Comparison of ENCODE assay signal across 1 cellular context in genomic region chr1:42214447-42214871, GRCh38.
TF ChIP-seq lines count a peak whose summit lies in the region.

No MANE protein-coding gene starts in this region.

TF ChIP-seq in HepG2, 621 proteins besides CTCF, POLR2A, EP300 and RAD21 (continued from another document and continues in another):
- TF ChIP-seq ARID4A (CRISPR knock-in tag; IDR thresholded peaks at IDR 0.05; ENCODE audit: borderline replicate concordance) (peak; percentile 43; the same call in 1 of the 2 replicates), ZSCAN21 (CRISPR knock-in tag; IDR thresholded peaks at IDR 0.05; ENCODE audit: borderline replicate concordance) (no peak), ZNF557 (CRISPR knock-in tag; IDR thresholded peaks at IDR 0.05) (no peak), ZIK1 (CRISPR knock-in tag; IDR thresholded peaks at IDR 0.05; ENCODE audit: borderline replicate concordance, low read depth) (no peak; the same call in 1 of the 2 replicates), JARID2 (CRISPR knock-in tag; IDR thresholded peaks at IDR 0.05; ENCODE audit: insufficient replicate concordance) (no peak), NONO (IDR thresholded peaks at IDR 0.05) (no peak), NONO (CRISPR knock-in tag; conservative IDR thresholded peaks at IDR 0.05) (peak; percentile 58; the same call in 1 of the 2 replicates), ZNF101 (CRISPR knock-in tag; IDR thresholded peaks at IDR 0.05; ENCODE audit: borderline replicate concordance, low read depth) (no peak), XBP1 (CRISPR knock-in tag; IDR thresholded peaks at IDR 0.05) (no peak), MEF2D (CRISPR knock-in tag; IDR thresholded peaks at IDR 0.05) (peak; percentile 85), THYN1 (CRISPR knock-in tag; IDR thresholded peaks at IDR 0.05; ENCODE audit: borderline replicate concordance, low read depth) (no peak), ATAD3A (CRISPR knock-in tag; IDR thresholded peaks at IDR 0.05) (no peak), MTERF4 (CRISPR knock-in tag; IDR thresholded peaks at IDR 0.05) (no peak), ZNF775 (CRISPR knock-in tag; IDR thresholded peaks at IDR 0.05; ENCODE audit: borderline replicate concordance) (no peak), ZNF614 (CRISPR knock-in tag; IDR thresholded peaks at IDR 0.05; ENCODE audit: borderline replicate concordance) (peak; percentile 95), ZMAT3 (CRISPR knock-in tag; conservative IDR thresholded peaks at IDR 0.05) (peak; percentile 39; the same call in 1 of the 2 replicates), IKZF4 (CRISPR knock-in tag; IDR thresholded peaks at IDR 0.05; ENCODE audit: borderline replicate concordance, low read depth, not compliant biosample characterization) (no peak), ATRX (CRISPR knock-in tag; IDR thresholded peaks at IDR 0.05; ENCODE audit: borderline replicate concordance) (no peak), ZNF639 (CRISPR knock-in tag; conservative IDR thresholded peaks at IDR 0.05) (no peak), KLF16 (CRISPR knock-in tag; IDR thresholded peaks at IDR 0.05) (peak in 1 of 2 experiments; percentile 45; a peak in 1 of 4 replicates), TFDP2 (CRISPR knock-in tag; IDR thresholded peaks at IDR 0.05) (no peak), ZBTB37 (CRISPR knock-in tag; IDR thresholded peaks at IDR 0.05) (0 out of 2 replicates have a peak, but pooled peaks have one; percentile 34), ZNF766 (CRISPR knock-in tag; IDR thresholded peaks at IDR 0.05; ENCODE audit: borderline replicate concordance) (no peak), ZSCAN20 (CRISPR knock-in tag; IDR thresholded peaks at IDR 0.05; ENCODE audit: borderline replicate concordance) (no peak), ZNF343 (CRISPR knock-in tag; IDR thresholded peaks at IDR 0.05) (no peak), ZNF687 (CRISPR knock-in tag; IDR thresholded peaks at IDR 0.05) (no peak), WIZ (CRISPR knock-in tag; IDR thresholded peaks at IDR 0.05) (no peak), ZNF562 (CRISPR knock-in tag; IDR thresholded peaks at IDR 0.05; ENCODE audit: borderline replicate concordance) (no peak), ZNF280B (CRISPR knock-in tag; IDR thresholded peaks at IDR 0.05; ENCODE audit: borderline replicate concordance) (no peak), FOXJ3 (CRISPR knock-in tag; IDR thresholded peaks at IDR 0.05; ENCODE audit: borderline replicate concordance) (0 out of 2 replicates have a peak, but pooled peaks have one; percentile 56), ZHX1 (CRISPR knock-in tag; IDR thresholded peaks at IDR 0.05; ENCODE audit: low read depth) (no peak), TFAP4 (IDR thresholded peaks at IDR 0.05; ENCODE audit: borderline replicate concordance, low read depth) (peak; percentile 54; the same call in 1 of the 2 replicates), ZKSCAN1 (IDR thresholded peaks at IDR 0.05; ENCODE audit: low read length) (no peak), HNF1B (CRISPR knock-in tag; IDR thresholded peaks at IDR 0.05) (peak; percentile 79; the same call in 1 of the 2 replicates), ZNF704 (CRISPR knock-in tag; IDR thresholded peaks at IDR 0.05; ENCODE audit: borderline replicate concordance) (no peak), NCOA2 (CRISPR knock-in tag; IDR thresholded peaks at IDR 0.05) (peak; percentile 79)
